Comparison of ENCODE assay signal across 23 cellular contexts in genomic region chr22:20818471-20818870, GRCh38. TPM values are rescaled to one million over a fixed set of nuclear protein-coding genes. Genes with fewer than 3 reads are reported as not detected.
A peak's percentile ranks its signal among the peaks of the same experiment; 100 is the strongest.
DNase-seq lines count a peak whose midpoint lies in the region; ATAC-seq and FAIRE-seq lines count a peak whose summit lies in the region.
"Had no signal": no experiment of that assay in that cellular context is flagged by ENCODE, and none has a peak within 500 bp of the region (broad histone marks: within the 10 kb centered on the region; RNA-seq: fewer than 3 reads in every experiment).

No MANE protein-coding gene starts in this region.

- peak; percentile 23 for FAIRE-seq in urothelium cell line (lab: Jason Lieb, UNC)
- FAIRE-seq: A549, D721Med, G401.6, GM12891, GM18507 had no signal

- H3K36me3 ChIP-seq in HAP-1 (replicated peaks) = peaks cover 19% of the 10 kb centered on the region

- no peaks in the 10 kb centered on the region for H3K9me3 Mint-ChIP-seq in activated T-cell treated with anti-CD3 and anti-CD28 coated beads, Interleukin-2, amount 50 U/mL, for 72 hours
- no peaks in the 10 kb centered on the region for H3K9me3 Mint-ChIP-seq in activated naive CD8-positive, alpha-beta T cell (ENCODE audit: low read depth)
- H3K9me3 Mint-ChIP-seq in activated naive CD8-positive, alpha-beta T cell treated with anti-CD3 and anti-CD28 coated beads, Interleukin-2, amount 50 U/mL, for 24 hours = no peaks in the 10 kb centered on the region
- H3K9me3 Mint-ChIP-seq in central memory CD8-positive, alpha-beta T cell = no peaks in the 10 kb centered on the region
- H3K9me3 Mint-ChIP-seq in activated naive CD4-positive, alpha-beta T cell treated with anti-CD3 and anti-CD28 coated beads, Interleukin-2, amount 50 U/mL, for 72 hours = no peaks in the 10 kb centered on the region
- H3K9me3 Mint-ChIP-seq: CD4-positive, alpha-beta T cell; CD8-positive, alpha-beta T cell had no signal

- no peak overlapping the region for H3K4me3 Mint-ChIP-seq in activated T-cell treated with anti-CD3 and anti-CD28 coated beads, Interleukin-2, amount 50 U/mL, for 72 hours
- no peak overlapping the region for H3K4me3 Mint-ChIP-seq in activated naive CD8-positive, alpha-beta T cell
- no peak overlapping the region for H3K4me3 Mint-ChIP-seq in activated naive CD8-positive, alpha-beta T cell treated with anti-CD3 and anti-CD28 coated beads, Interleukin-2, amount 50 U/mL, for 24 hours
- no peak overlapping the region for H3K4me3 Mint-ChIP-seq in central memory CD8-positive, alpha-beta T cell
- H3K4me3 Mint-ChIP-seq: B cell; CD4-positive, alpha-beta T cell; CD8-positive, alpha-beta T cell had no signal

- ATAC-seq in activated T-cell treated with anti-CD3 and anti-CD28 coated beads, Interleukin-2, amount 50 U/mL, for 72 hours (replicated peaks in 1 of 2) = no peak
- ATAC-seq in activated naive CD8-positive, alpha-beta T cell treated with anti-CD3 and anti-CD28 coated beads, Interleukin-2, amount 50 U/mL, for 24 hours = no peak
- ATAC-seq in central memory CD8-positive, alpha-beta T cell (replicated peaks; ENCODE audit: extremely low read depth, poor library complexity, severe bottlenecking) = no peak
- ATAC-seq in activated naive CD4-positive, alpha-beta T cell treated with anti-CD3 and anti-CD28 coated beads, Interleukin-2, amount 50 U/mL, for 72 hours = no peak
- ATAC-seq: A549; CD8-positive, alpha-beta T cell had no signal

- H3K9me3 ChIP-seq in HAP-1 = no peaks in the 10 kb centered on the region
- H3K9me3 ChIP-seq: A549; BLaER1 treated with 17β-estradiol and CSF1 and Interleukin-3, amounts not matched to agents 10 nM and 100 nM; Caco-2 had no signal

- H3K27ac Mint-ChIP-seq in activated T-cell treated with anti-CD3 and anti-CD28 coated beads, Interleukin-2, amount 50 U/mL, for 72 hours = peak overlapping the region; percentile 80
- H3K27ac Mint-ChIP-seq in activated naive CD8-positive, alpha-beta T cell = peak overlapping the region; percentile 41
- H3K27ac Mint-ChIP-seq in activated naive CD8-positive, alpha-beta T cell treated with anti-CD3 and anti-CD28 coated beads, Interleukin-2, amount 50 U/mL, for 24 hours = no peak overlapping the region
- peak overlapping the region; percentile 17 for H3K27ac Mint-ChIP-seq in central memory CD8-positive, alpha-beta T cell (ENCODE audit: low read depth)
- no peak overlapping the region for H3K27ac Mint-ChIP-seq in activated naive CD4-positive, alpha-beta T cell treated with anti-CD3 and anti-CD28 coated beads, Interleukin-2, amount 50 U/mL, for 72 hours
- H3K27ac Mint-ChIP-seq: B cell; CD4-positive, alpha-beta T cell; CD8-positive, alpha-beta T cell had no signal

- no peaks in the 10 kb centered on the region for H3K27me3 Mint-ChIP-seq in activated T-cell treated with anti-CD3 and anti-CD28 coated beads, Interleukin-2, amount 50 U/mL, for 72 hours (ENCODE audit: low read depth)
- no peaks in the 10 kb centered on the region for H3K27me3 Mint-ChIP-seq in activated naive CD8-positive, alpha-beta T cell
- H3K27me3 Mint-ChIP-seq in activated naive CD8-positive, alpha-beta T cell treated with anti-CD3 and anti-CD28 coated beads, Interleukin-2, amount 50 U/mL, for 24 hours = no peaks in the 10 kb centered on the region
- no peaks in the 10 kb centered on the region for H3K27me3 Mint-ChIP-seq in central memory CD8-positive, alpha-beta T cell
- H3K27me3 Mint-ChIP-seq: B cell; CD4-positive, alpha-beta T cell had no signal

- H3K4me3 ChIP-seq in HAP-1 = no peak overlapping the region
- H3K4me3 ChIP-seq: A549; BLaER1 treated with 17β-estradiol and CSF1 and Interleukin-3, amounts not matched to agents 10 nM and 100 nM had no signal

- no peaks in the 10 kb centered on the region for H3K4me1 Mint-ChIP-seq in activated T-cell treated with anti-CD3 and anti-CD28 coated beads, Interleukin-2, amount 50 U/mL, for 72 hours (ENCODE audit: low read depth)
- no peaks in the 10 kb centered on the region for H3K4me1 Mint-ChIP-seq in activated naive CD8-positive, alpha-beta T cell (ENCODE audit: low read depth)
- peaks cover 2% of the 10 kb centered on the region for H3K4me1 Mint-ChIP-seq in activated naive CD8-positive, alpha-beta T cell treated with anti-CD3 and anti-CD28 coated beads, Interleukin-2, amount 50 U/mL, for 24 hours
- no peaks in the 10 kb centered on the region for H3K4me1 Mint-ChIP-seq in central memory CD8-positive, alpha-beta T cell
- H3K4me1 Mint-ChIP-seq: B cell had no signal

- DNase-seq in activated T-cell treated with anti-CD3 and anti-CD28 coated beads, Interleukin-2, amount 50 U/mL, for 72 hours = no peak
- DNase-seq in activated T-cell treated with anti-CD3 and anti-CD28 coated beads, Interleukin-2, amount 50 U/mL, for 1 hour = no peak
- DNase-seq in activated naive CD8-positive, alpha-beta T cell treated with anti-CD3 and anti-CD28 coated beads, Interleukin-2, amount 50 U/mL, for 24 hours = no peak
- DNase-seq in central memory CD8-positive, alpha-beta T cell (ENCODE audit: low spot score in 2 of 2) = no peak
- DNase-seq in urothelium cell line (ENCODE audit: low spot score) (no peak), HAP-1 (ENCODE audit: low spot score in 2 of 2) (no peak)
- no peak for DNase-seq in activated naive CD4-positive, alpha-beta T cell treated with anti-CD3 and anti-CD28 coated beads, Interleukin-2, amount 50 U/mL, for 72 hours (ENCODE audit: low spot score in 2 of 2)
- DNase-seq: AML-193; Caco-2; Calu3; CD4-positive, alpha-beta T cell; CD8-positive, alpha-beta T cell; DMS79 treated with DMSO at 0.1 percent for 48 hours; GF-D8 had no signal

- H3K27me3 ChIP-seq in HAP-1 (ENCODE audit: low read depth) = no peaks in the 10 kb centered on the region
- H3K27me3 ChIP-seq: BLaER1 treated with 17β-estradiol and CSF1 and Interleukin-3, amounts not matched to agents 10 nM and 100 nM had no signal

- H3K36me3 Mint-ChIP-seq in activated T-cell treated with anti-CD3 and anti-CD28 coated beads, Interleukin-2, amount 50 U/mL, for 72 hours (ENCODE audit: insufficient read depth in 2 of 2) = peaks cover 4 to 7% of the 10 kb centered on the region in 2 donors
- peaks cover 8% of the 10 kb centered on the region for H3K36me3 Mint-ChIP-seq in activated naive CD8-positive, alpha-beta T cell
- H3K36me3 Mint-ChIP-seq in activated naive CD8-positive, alpha-beta T cell treated with anti-CD3 and anti-CD28 coated beads, Interleukin-2, amount 50 U/mL, for 24 hours (ENCODE audit: low read depth) = peaks cover 24% of the 10 kb centered on the region
- H3K36me3 Mint-ChIP-seq in central memory CD8-positive, alpha-beta T cell (ENCODE audit: insufficient read depth) = peaks cover 62% of the 10 kb centered on the region
- H3K36me3 Mint-ChIP-seq in activated naive CD4-positive, alpha-beta T cell treated with anti-CD3 and anti-CD28 coated beads, Interleukin-2, amount 50 U/mL, for 72 hours = no peaks in the 10 kb centered on the region

- in situ Hi-C loops in HAP-1 (cut with MboI; ENCODE audit: low sequenced_read_pairs) = no loop called here

- H3K4me1 ChIP-seq in HAP-1 = peaks cover 9% of the 10 kb centered on the region
- H3K4me1 ChIP-seq: A549, Caco-2 had no signal

RNA-seq across cellular contexts. Expression of gene PI4KA, which starts 40.1 kb away (rescaled TPM):
- total RNA-seq in activated T-cell treated with anti-CD3 and anti-CD28 coated beads, Interleukin-2, amount 50 U/mL, for 72 hours = 10 to 100 TPM; 60.4 to 63.1 TPM
- total RNA-seq in activated naive CD4-positive, alpha-beta T cell treated with anti-CD3 and anti-CD28 coated beads, Interleukin-2, amount 50 U/mL, for 72 hours = 10 to 100 TPM; 68.3 to 97.6 TPM

RNA-seq across cellular contexts. Expression of gene SNAP29, which starts 40.3 kb away (rescaled TPM):
- 10 to 100 TPM; 19.8 to 21.0 TPM for total RNA-seq in activated T-cell treated with anti-CD3 and anti-CD28 coated beads, Interleukin-2, amount 50 U/mL, for 72 hours
- total RNA-seq in activated naive CD4-positive, alpha-beta T cell treated with anti-CD3 and anti-CD28 coated beads, Interleukin-2, amount 50 U/mL, for 72 hours = 10 to 100 TPM; 25.2 to 25.6 TPM

RNA-seq across cellular contexts. Expression of gene SERPIND1, which starts 44.6 kb away (rescaled TPM):
- total RNA-seq in activated T-cell treated with anti-CD3 and anti-CD28 coated beads, Interleukin-2, amount 50 U/mL, for 72 hours = not detected
- not detected for total RNA-seq in activated naive CD4-positive, alpha-beta T cell treated with anti-CD3 and anti-CD28 coated beads, Interleukin-2, amount 50 U/mL, for 72 hours
- total RNA-seq: A172; B cell; Calu3; CD4-positive, alpha-beta T cell; CD8-positive, alpha-beta T cell had no signal

Comparison
In these comparisons a context has a peak if more than half of its experiments do, and no peak if none do; other contexts are left out.
1. H3K27ac Mint-ChIP-seq: peak in activated T-cell treated with anti-CD3 and anti-CD28 coated beads, Interleukin-2, amount 50 U/mL, for 72 hours (single experiment), activated naive CD8-positive, alpha-beta T cell (single experiment) and central memory CD8-positive, alpha-beta T cell (single experiment); none in activated naive CD8-positive, alpha-beta T cell treated with anti-CD3 and anti-CD28 coated beads, Interleukin-2, amount 50 U/mL, for 24 hours (single experiment) and activated naive CD4-positive, alpha-beta T cell treated with anti-CD3 and anti-CD28 coated beads, Interleukin-2, amount 50 U/mL, for 72 hours (0 of 2).